ENCODE assay signal across 16 cellular contexts in genomic region chr6:2656460-2657064, GRCh38.
"Had no signal": no experiment of that assay in that cellular context is flagged by ENCODE, and none has a peak within 500 bp of the region (broad histone marks: within the 10 kb centered on the region; RNA-seq: fewer than 3 reads in every experiment).

No MANE protein-coding gene starts in this region.

- DNase-seq: activated CD4-positive, alpha-beta T cell treated with anti-CD3 and anti-CD28 coated beads for 48 hours; activated CD8-positive, alpha-beta T cell treated with anti-CD3 and anti-CD28 coated beads for 36 hours; activated effector memory CD4-positive, alpha-beta T cell treated with Interleukin-2 at 50 U/mL for 16 hours; activated T-cell treated with anti-CD3 and anti-CD28 coated beads, Interleukin-2, amount 50 U/mL, for 4 hours; adrenal gland; foreskin keratinocyte; head of caudate nucleus; immature natural killer cell; nephron progenitor cell; sigmoid colon; spleen; stimulated activated naive CD8-positive, alpha-beta T cell treated with anti-CD3 and anti-CD28 coated beads, Interleukin-15, amount 100 ng/mL, for 72 hours; T-helper 17 cell; WERI-Rb-1 had no signal

- H3K27me3 ChIP-seq: adrenal gland, cardiac muscle cell, foreskin keratinocyte, sigmoid colon, spleen had no signal

- H3K36me3 ChIP-seq: adrenal gland, cardiac muscle cell, sigmoid colon, spleen, WERI-Rb-1 had no signal

- H3K4me3 Mint-ChIP-seq: activated CD8-positive, alpha-beta T cell treated with anti-CD3 and anti-CD28 coated beads for 36 hours; activated naive CD4-positive, alpha-beta T cell treated with anti-CD3 and anti-CD28 coated beads, Interleukin-2, amount 50 U/mL, for 24 hours; activated T-cell treated with anti-CD3 and anti-CD28 coated beads, Interleukin-2, amount 50 U/mL, for 4 hours; immature natural killer cell; nephron progenitor cell; stimulated activated naive CD8-positive, alpha-beta T cell treated with anti-CD3 and anti-CD28 coated beads, Interleukin-15, amount 100 ng/mL, for 72 hours; T-helper 17 cell had no signal

- H3K36me3 Mint-ChIP-seq: activated naive CD4-positive, alpha-beta T cell treated with anti-CD3 and anti-CD28 coated beads, Interleukin-2, amount 50 U/mL, for 24 hours; immature natural killer cell had no signal

- H3K9me3 Mint-ChIP-seq: activated CD8-positive, alpha-beta T cell treated with anti-CD3 and anti-CD28 coated beads for 36 hours had no signal

- H3K27ac ChIP-seq: adrenal gland, cardiac muscle cell, foreskin keratinocyte, sigmoid colon, spleen, WERI-Rb-1 had no signal

- H3K27me3 Mint-ChIP-seq: stimulated activated naive CD8-positive, alpha-beta T cell treated with anti-CD3 and anti-CD28 coated beads, Interleukin-15, amount 100 ng/mL, for 72 hours had no signal

- H3K4me3 ChIP-seq: adrenal gland, cardiac muscle cell, sigmoid colon, spleen had no signal

- H3K27ac Mint-ChIP-seq: activated CD8-positive, alpha-beta T cell treated with anti-CD3 and anti-CD28 coated beads for 36 hours; activated naive CD4-positive, alpha-beta T cell treated with anti-CD3 and anti-CD28 coated beads, Interleukin-2, amount 50 U/mL, for 24 hours; immature natural killer cell; nephron progenitor cell; stimulated activated naive CD8-positive, alpha-beta T cell treated with anti-CD3 and anti-CD28 coated beads, Interleukin-15, amount 100 ng/mL, for 72 hours; T-helper 17 cell had no signal

- H3K4me1 ChIP-seq: adrenal gland, sigmoid colon had no signal

- H3K4me1 Mint-ChIP-seq: activated naive CD4-positive, alpha-beta T cell treated with anti-CD3 and anti-CD28 coated beads, Interleukin-2, amount 50 U/mL, for 24 hours; immature natural killer cell; nephron progenitor cell had no signal
